In genomic region chr17:75404223-75404738, GRCh38 we compare ENCODE assay signal across 8 cellular contexts. TPM values are rescaled to one million over a fixed set of nuclear protein-coding genes. Genes with fewer than 3 reads are reported as not detected.
DNase-seq lines count a peak whose midpoint lies in the region; ATAC-seq and TF ChIP-seq lines count a peak whose summit lies in the region.

No MANE protein-coding gene starts in this region.

- no peaks in the 10 kb centered on the region for H3K36me3 ChIP-seq in CD4-positive, CD25-positive, alpha-beta regulatory T cell (ENCODE audit: control insufficient read depth, insufficient read depth, low read length)
- no peaks in the 10 kb centered on the region for H3K36me3 ChIP-seq in NT2/D1 (ENCODE audit: insufficient read depth, insufficient read length, low read length)
- no peaks in the 10 kb centered on the region for H3K36me3 ChIP-seq in esophagus (ENCODE audit: control insufficient read depth in 2 of 2, insufficient read depth in 2 of 2, low read length in 1 of 2)
- no peaks in the 10 kb centered on the region for H3K36me3 ChIP-seq in mucosa of descending colon (ENCODE audit: low read depth)
- H3K36me3 ChIP-seq in stomach smooth muscle (ENCODE audit: control insufficient read depth in 2 of 2, insufficient read depth in 2 of 2, low read length in 2 of 2): no peaks in the 10 kb centered on the region

- H3K9ac ChIP-seq in NT2/D1 (ENCODE audit: insufficient read length, low read depth) (peak overlapping the region; percentile 98), stomach smooth muscle (ENCODE audit: low read length in 2 of 2) (peak overlapping the region; percentile 82 to 84)

- no peaks in the 10 kb centered on the region for H3K9me3 ChIP-seq in CD4-positive, CD25-positive, alpha-beta regulatory T cell (ENCODE audit: control insufficient read depth in 2 of 2, low read length in 2 of 2)
- H3K9me3 ChIP-seq in NT2/D1 (ENCODE audit: insufficient read depth, low read length): no peaks in the 10 kb centered on the region
- no peaks in the 10 kb centered on the region for H3K9me3 ChIP-seq in esophagus (ENCODE audit: control insufficient read depth in 2 of 2, insufficient read depth in 1 of 2, low read depth in 1 of 2, low read length in 1 of 2)
- H3K9me3 ChIP-seq in mucosa of descending colon: no peaks in the 10 kb centered on the region
- H3K9me3 ChIP-seq in stomach smooth muscle (ENCODE audit: control insufficient read depth in 2 of 2, low read length in 2 of 2): no peaks in the 10 kb centered on the region

- H3K27me3 ChIP-seq in CD4-positive, CD25-positive, alpha-beta regulatory T cell (ENCODE audit: control insufficient read depth, insufficient read depth, low read length): no peaks in the 10 kb centered on the region
- H3K27me3 ChIP-seq in NT2/D1 (ENCODE audit: insufficient read depth, insufficient read length) (peaks cover 11% of the 10 kb centered on the region), esophagus (ENCODE audit: control insufficient read depth in 1 of 2, insufficient read depth in 2 of 2, low read length in 2 of 2) (no peaks in the 10 kb centered on the region), stomach smooth muscle (ENCODE audit: control insufficient read depth in 1 of 2, insufficient read depth in 2 of 2, low read length in 2 of 2) (no peaks in the 10 kb centered on the region)

- TF ChIP-seq CTCF in mucosa of descending colon (IDR thresholded peaks at IDR 0.05): peak; percentile 69

- peak overlapping the region; percentile 98 for H3K4me3 ChIP-seq in CD4-positive, CD25-positive, alpha-beta regulatory T cell (ENCODE audit: low read depth, low read length)
- H3K4me3 ChIP-seq in NT2/D1 (ENCODE audit: insufficient read length, low read depth) (peak overlapping the region; percentile 99), esophagus (ENCODE audit: low read depth in 1 of 2, low read length in 2 of 2) (peak overlapping the region; percentile 86 to 99), mucosa of descending colon (peak overlapping the region; percentile 100), stomach smooth muscle (ENCODE audit: low read length in 2 of 2) (peak overlapping the region; percentile 56 to 93)

- H3K4me3 Mint-ChIP-seq in CD4-positive, CD25-positive, alpha-beta regulatory T cell: peak overlapping the region; percentile 93 to 99 (median 96)

- H3K9me3 Mint-ChIP-seq in CD4-positive, CD25-positive, alpha-beta regulatory T cell: no peaks in the 10 kb centered on the region

- intact Hi-C loops in mucosa of descending colon (cut with DNase I, micrococcal nuclease): loop anchor here in 1 of 2 donors (5.0 kb wide), 1 partner anchor 77 kb away; no protein-coding TSS in a partner anchor

- peak overlapping the region; percentile 94 to 98 (median 96) for H3K27ac Mint-ChIP-seq in CD4-positive, CD25-positive, alpha-beta regulatory T cell

- H3K4me1 Mint-ChIP-seq in CD4-positive, CD25-positive, alpha-beta regulatory T cell: peaks cover 17 to 58% (median 34%) of the 10 kb centered on the region in 4 donors

- WGBS in esophagus, 2 donors: 0 to 1% methylated on average over 15 of the region's 15 CpGs

- H3K27ac ChIP-seq in CD4-positive, CD25-positive, alpha-beta regulatory T cell (ENCODE audit: insufficient read depth, low read length, poor library complexity, severe bottlenecking): peak overlapping the region; percentile 89
- H3K27ac ChIP-seq in esophagus (ENCODE audit: low read depth in 2 of 2, low read length in 1 of 2) (peak overlapping the region; percentile 88 to 95), stomach smooth muscle (ENCODE audit: low read length) (peak overlapping the region; percentile 80)

- no peaks in the 10 kb centered on the region for H3K36me3 Mint-ChIP-seq in CD4-positive, CD25-positive, alpha-beta regulatory T cell

- peak; percentile 35 to 69 (median 51) for DNase-seq in CD4-positive, CD25-positive, alpha-beta regulatory T cell
- DNase-seq in HT1080 (ENCODE audit: low read depth) (peak; percentile 66), NT2/D1 (ENCODE audit: low read depth, low spot score) (peak; percentile 64), activated T-cell treated with anti-CD3 and anti-CD28 coated beads for 48 hours (ENCODE audit: low read depth) (peak; percentile 36), mucosa of descending colon (peak in 2 of 3 donors; percentile 67 to 74)

- no peak for ATAC-seq in CD4-positive, CD25-positive, alpha-beta regulatory T cell (ENCODE audit: low read depth in 2 of 2)
- ATAC-seq in mucosa of descending colon: peak; percentile 46
- no peak for ATAC-seq in GM19324 (IDR thresholded peaks at IDR 0.05; ENCODE audit: low FRiP score, unreplicated experiment)

- no peaks in the 10 kb centered on the region for H3K27me3 Mint-ChIP-seq in CD4-positive, CD25-positive, alpha-beta regulatory T cell

- peaks cover 55% of the 10 kb centered on the region for H3K4me1 ChIP-seq in CD4-positive, CD25-positive, alpha-beta regulatory T cell (ENCODE audit: control insufficient read depth, insufficient read depth, low read length, poor library complexity, severe bottlenecking)
- H3K4me1 ChIP-seq in NT2/D1 (ENCODE audit: insufficient read depth, insufficient read length) (no peaks in the 10 kb centered on the region), esophagus (ENCODE audit: control insufficient read depth in 2 of 2, insufficient read depth in 2 of 2, low read length in 1 of 2) (peaks cover 0 to 2% of the 10 kb centered on the region in 2 donors), mucosa of descending colon (ENCODE audit: low read depth) (peaks cover 14% of the 10 kb centered on the region), stomach smooth muscle (ENCODE audit: control insufficient read depth, insufficient read depth, low read length) (peaks cover 12% of the 10 kb centered on the region)

RNA-seq across cellular contexts. Expression of gene GRB2, which starts 1.2 kb away (rescaled TPM):
- 142 TPM for total RNA-seq in CD4-positive, CD25-positive, alpha-beta regulatory T cell
- 100 to 1,000 TPM; 131 to 152 (median 138) TPM for polyA plus RNA-seq in CD4-positive, CD25-positive, alpha-beta regulatory T cell
- 106 and 134 TPM in 2 replicates for total RNA-seq in HT1080 (2014; rRNA removed; shearing (Covaris generic))
- polyA plus RNA-seq in HT1080 (2015; cell fraction: cytosol; rRNA removed): 84.0 and 111 TPM in 2 replicates
- 68.8 and 70.5 TPM in 2 replicates for polyA plus RNA-seq in HT1080 (2015; cell fraction: nucleus; rRNA removed)
- 10 to 100 TPM; 23.2 to 36.6 TPM for polyA plus RNA-seq in esophagus
- 100 to 1,000 TPM in 2 of 3 donors, 10 to 100 TPM in 1; 97.8 to 116 (median 102) TPM for total RNA-seq in mucosa of descending colon

RNA-seq across cellular contexts. Expression of gene TMEM94, which starts 52.2 kb away (rescaled TPM):
- 94.7 TPM for total RNA-seq in CD4-positive, CD25-positive, alpha-beta regulatory T cell
- polyA plus RNA-seq in CD4-positive, CD25-positive, alpha-beta regulatory T cell: 1 to 10 TPM; 4.0 to 8.4 (median 6.2) TPM
- total RNA-seq in HT1080 (2014; rRNA removed; shearing (Covaris generic)): 22.8 and 24.0 TPM in 2 replicates
- polyA plus RNA-seq in HT1080 (2015; cell fraction: cytosol; rRNA removed): 31.2 and 32.1 TPM in 2 replicates
- 96.9 and 124 TPM in 2 replicates for polyA plus RNA-seq in HT1080 (2015; cell fraction: nucleus; rRNA removed)
- polyA plus RNA-seq in esophagus: 10 to 100 TPM; 26.4 to 38.9 TPM
- total RNA-seq in mucosa of descending colon: 100 to 1,000 TPM in 2 of 3 donors, 10 to 100 TPM in 1; 73.5 to 114 (median 108) TPM
